Comparison of ENCODE assay signal across 21 cellular contexts in the genomic region with DNA sequence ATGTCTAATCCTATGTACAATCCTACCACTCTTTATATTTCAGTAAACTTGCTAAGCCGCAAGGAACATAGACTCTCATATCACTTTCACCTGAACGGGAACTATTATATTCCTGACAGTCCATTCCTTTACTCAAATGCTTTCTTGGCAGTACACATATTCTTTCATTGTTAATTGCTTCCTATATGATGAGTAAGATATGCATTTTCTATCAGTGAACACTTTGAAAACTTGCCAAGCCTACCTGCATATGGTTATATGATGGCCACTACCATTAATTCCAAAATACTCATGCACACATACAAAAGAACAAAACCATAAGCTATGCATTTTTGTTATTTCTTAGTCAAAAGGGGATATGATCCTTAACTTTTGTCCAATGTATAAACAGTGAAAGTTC.
"Had no signal": no experiment of that assay in that cellular context is flagged by ENCODE, and none has a peak within 500 bp of the region (broad histone marks: within the 10 kb centered on the region; RNA-seq: fewer than 3 reads in every experiment).

No MANE protein-coding gene starts in this region.

- H3K9ac ChIP-seq: neural progenitor cell had no signal

- H3K27ac ChIP-seq: colonic mucosa, heart left ventricle, neural progenitor cell, ovary, right atrium auricular region, stomach, thoracic aorta, transverse colon had no signal

- H3K27me3 Mint-ChIP-seq: naive thymus-derived CD8-positive, alpha-beta T cell had no signal

- H3K4me3 Mint-ChIP-seq: naive thymus-derived CD8-positive, alpha-beta T cell; neural progenitor cell had no signal

- H3K4me1 Mint-ChIP-seq: naive thymus-derived CD8-positive, alpha-beta T cell had no signal

- H3K4me2 ChIP-seq: neural progenitor cell had no signal

- H3K36me3 ChIP-seq: colonic mucosa, heart left ventricle, neural progenitor cell, ovary, right atrium auricular region, sigmoid colon, stomach, thoracic aorta, transverse colon had no signal

- DNase-seq: colonic mucosa; dermis blood vessel endothelial cell; erythroblast; heart left ventricle; hippocampal formation; mucosa of descending colon; naive thymus-derived CD8-positive, alpha-beta T cell; nucleus accumbens; ovary; sigmoid colon; stimulated activated CD4-positive, alpha-beta T cell treated with anti-CD3 and anti-CD28 coated beads, Interleukin-2, amount 100 ng/mL, for 24 hours; stimulated activated CD4-positive, alpha-beta T cell treated with anti-CD3 and anti-CD28 coated beads, Interleukin-4, amount 100 ng/mL, for 4 hours; stimulated activated naive CD4-positive, alpha-beta T cell; stomach; substantia nigra; transverse colon had no signal

- H3K4me1 ChIP-seq: colonic mucosa, heart left ventricle, neural progenitor cell, right atrium auricular region, stomach had no signal

- H2AFZ ChIP-seq: neural progenitor cell had no signal

- H3K27me3 ChIP-seq: colonic mucosa, heart left ventricle, neural progenitor cell, ovary, right atrium auricular region, sigmoid colon, stomach, transverse colon had no signal

- H3K36me3 Mint-ChIP-seq: neural progenitor cell had no signal

- H3K4me3 ChIP-seq: colonic mucosa, heart left ventricle, mucosa of descending colon, neural progenitor cell, ovary, right atrium auricular region, sigmoid colon, skin epidermis, stomach, thoracic aorta, transverse colon had no signal

- H3K27ac Mint-ChIP-seq: naive thymus-derived CD8-positive, alpha-beta T cell; neural progenitor cell had no signal

- H3K9me3 ChIP-seq: colonic mucosa, heart left ventricle, mucosa of descending colon, ovary, right atrium auricular region, sigmoid colon, stomach, thoracic aorta, transverse colon had no signal

- H3K9me3 Mint-ChIP-seq: neural progenitor cell had no signal

- ATAC-seq: heart left ventricle; left lobe of liver; naive thymus-derived CD8-positive, alpha-beta T cell had no signal
